In genomic region chr7:75958802-75959543, GRCh38 we compare ENCODE assay signal across 24 cellular contexts. TPM values are rescaled to one million over a fixed set of nuclear protein-coding genes. Genes with fewer than 3 reads are reported as not detected.
A peak's percentile ranks its signal among the peaks of the same experiment; 100 is the strongest.
DNase-seq lines count a peak whose midpoint lies in the region; ATAC-seq and TF ChIP-seq lines count a peak whose summit lies in the region.
"Had no signal": no experiment of that assay in that cellular context is flagged by ENCODE, and none has a peak within 500 bp of the region (broad histone marks: within the 10 kb centered on the region; RNA-seq: fewer than 3 reads in every experiment).

No MANE protein-coding gene starts in this region.

- intact Hi-C loops in lower lobe of right lung (cut with DNase I): no loop called here
- intact Hi-C loops in stomach (cut with DNase I; ENCODE audit: low total_unique reads): no loop called here

- H3K4me1 ChIP-seq in lower lobe of right lung (no peaks in the 10 kb centered on the region), stomach (peaks cover 13 to 41% (median 21%) of the 10 kb centered on the region in 4 donors)

- H3K4me3 ChIP-seq in lower lobe of right lung (no peak overlapping the region), stomach (no peak overlapping the region)
- H3K4me3 ChIP-seq: BLaER1, gastroesophageal sphincter had no signal

- no peaks in the 10 kb centered on the region for H3K9me3 Mint-ChIP-seq in IgD-negative memory B cell
- H3K9me3 Mint-ChIP-seq in nephron progenitor cell: peaks cover 3% of the 10 kb centered on the region
- H3K9me3 Mint-ChIP-seq: mesothelial cell of epicardium had no signal

- H3K27me3 ChIP-seq in lower lobe of right lung (ENCODE audit: low read depth) (no peaks in the 10 kb centered on the region), stomach (no peaks in the 10 kb centered on the region)
- H3K27me3 ChIP-seq: BLaER1, gastroesophageal sphincter had no signal

- H3K4me1 Mint-ChIP-seq in IgD-negative memory B cell: no peaks in the 10 kb centered on the region
- H3K4me1 Mint-ChIP-seq in nephron progenitor cell: peaks cover 65% of the 10 kb centered on the region

- peak overlapping the region; percentile 91 for H3K27ac ChIP-seq in 22Rv1
- peak overlapping the region; percentile 27 for H3K27ac ChIP-seq in lower lobe of right lung
- no peak overlapping the region for H3K27ac ChIP-seq in stomach
- H3K27ac ChIP-seq: BLaER1, gastroesophageal sphincter, RWPE1 had no signal

- no peaks in the 10 kb centered on the region for H3K9me3 ChIP-seq in lower lobe of right lung
- H3K9me3 ChIP-seq in stomach: no peaks in the 10 kb centered on the region
- H3K9me3 ChIP-seq: BLaER1, gastroesophageal sphincter had no signal

- DNase-seq in amniotic epithelial cell (ENCODE audit: low read depth): peak; percentile 70
- no peak for DNase-seq in lower lobe of right lung
- no peak for DNase-seq in nephron progenitor cell
- DNase-seq in glomerular visceral epithelial cell (ENCODE audit: extremely low spot score): no peak
- DNase-seq in stomach: no peak
- DNase-seq: activated CD4-positive, CD25-positive, alpha-beta regulatory T cell treated with anti-CD3 and anti-CD28 coated beads, Interleukin-2, amount 50 U/mL, for 72 hours; activated CD8-positive, alpha-beta T cell treated with anti-CD3 and anti-CD28 coated beads, Interleukin-2, amount 10 ng/mL, durations not matched to agents 7 days and 5 days; activated naive CD4-positive, alpha-beta T cell treated with anti-CD3 and anti-CD28 coated beads, Interleukin-2, amount 50 U/mL, for 16 hours; activated T-cell treated with anti-CD3 and anti-CD28 coated beads, Interleukin-2, amount 50 U/mL, for 48 hours; effector memory CD4-positive, alpha-beta T cell; GOT3; Karpas-422; NCI-H1105 treated with DMSO at 0.1 percent for 48 hours; NCI-H2081; NCI-H510A; stimulated activated CD4-positive, alpha-beta T cell treated with anti-CD3 and anti-CD28 coated beads, Interleukin-12 subunit alpha, Interleukin-12 subunit beta, amount 100 ng/mL, for 4 hours had no signal

- peak overlapping the region in 2 of 3 donors; percentile 64 to 67 for H3K27ac Mint-ChIP-seq in IgD-negative memory B cell
- no peak overlapping the region for H3K27ac Mint-ChIP-seq in nephron progenitor cell
- H3K27ac Mint-ChIP-seq: activated CD8-positive, alpha-beta T cell treated with anti-CD3 and anti-CD28 coated beads, Interleukin-2, amount 10 ng/mL, durations not matched to agents 7 days and 5 days; mesothelial cell of epicardium had no signal

- WGBS in stomach, 5 donors: 82 to 89% (median 86%) methylated on average over 9 of the region's 9 CpGs

- no peak overlapping the region for H3K4me3 Mint-ChIP-seq in IgD-negative memory B cell
- no peak overlapping the region for H3K4me3 Mint-ChIP-seq in nephron progenitor cell
- H3K4me3 Mint-ChIP-seq: activated CD8-positive, alpha-beta T cell treated with anti-CD3 and anti-CD28 coated beads, Interleukin-2, amount 10 ng/mL, durations not matched to agents 7 days and 5 days; mesothelial cell of epicardium had no signal

- H3K27me3 Mint-ChIP-seq in IgD-negative memory B cell (no peaks in the 10 kb centered on the region), nephron progenitor cell (ENCODE audit: low read depth, poor library complexity) (no peaks in the 10 kb centered on the region)

- peak in 1 of 2 donors; percentile 13 for ATAC-seq in lower lobe of right lung
- no peak for ATAC-seq in GM21576 (IDR thresholded peaks at IDR 0.05; ENCODE audit: unreplicated experiment)
- ATAC-seq: activated CD8-positive, alpha-beta T cell treated with anti-CD3 and anti-CD28 coated beads, Interleukin-2, amount 10 ng/mL, durations not matched to agents 7 days and 5 days; esophagus mucosa; gastroesophageal sphincter had no signal

- H3K36me3 ChIP-seq in lower lobe of right lung: peaks cover 75% of the 10 kb centered on the region
- H3K36me3 ChIP-seq in stomach: peaks cover 25 to 72% (median 66%) of the 10 kb centered on the region in 4 donors

- TF ChIP-seq POLR2A in stomach (IDR thresholded peaks at IDR 0.05): no peak

- TF ChIP-seq CTCF in 22Rv1 (IDR thresholded peaks at IDR 0.05) (no peak), lower lobe of right lung (IDR thresholded peaks at IDR 0.05) (no peak), nephron progenitor cell (IDR thresholded peaks at IDR 0.05) (no peak), stomach (IDR thresholded peaks at IDR 0.05) (no peak)

- peaks cover 9% of the 10 kb centered on the region for H3K36me3 Mint-ChIP-seq in IgD-negative memory B cell
- peaks cover 32% of the 10 kb centered on the region for H3K36me3 Mint-ChIP-seq in nephron progenitor cell (ENCODE audit: low read depth)

- TF ChIP-seq EP300 in stomach (IDR thresholded peaks at IDR 0.05): no peak

RNA-seq across cellular contexts. Expression of gene TMEM120A, which starts 35.4 kb away (rescaled TPM):
- 32.2 TPM for polyA plus RNA-seq in IgD-negative memory B cell
- total RNA-seq in lower lobe of right lung: 42.7 TPM
- 10 to 100 TPM in 4 of 5 donors, 1 to 10 TPM in 1; 4.1 to 75.3 (median 24.2) TPM for total RNA-seq in stomach
- polyA plus RNA-seq in stomach: 10 to 100 TPM; 53.6 to 78.6 (median 68.3) TPM

RNA-seq across cellular contexts. Expression of gene POR, which starts 44.0 kb away (rescaled TPM):
- polyA plus RNA-seq in IgD-negative memory B cell (50.2 TPM), stomach (10 to 100 TPM; 30.4 to 88.6 (median 42.0) TPM)
- total RNA-seq in lower lobe of right lung (244 TPM), stomach (100 to 1,000 TPM in 1 of 5 donors, 10 to 100 TPM in 4; 36.2 to 304 (median 78.0) TPM)

Comparison
In these comparisons a context has a peak if more than half of its experiments do, and no peak if none do; other contexts are left out.
1. H3K27ac ChIP-seq: peak in 22Rv1 (single experiment) and lower lobe of right lung (single experiment); none in stomach (0 of 5).